1 cellular context compared by ENCODE assay signal in genomic region chr9:123360161-123361085, GRCh38.
TF ChIP-seq lines count a peak whose summit lies in the region.

No MANE protein-coding gene starts in this region.

TF ChIP-seq in HepG2, 621 proteins besides CTCF, POLR2A, EP300 and RAD21 (continued from another document and continues in another):
- TF ChIP-seq THRA (CRISPR knock-in tag; IDR thresholded peaks at IDR 0.05; ENCODE audit: borderline replicate concordance) (peak; percentile 89; the same call in 1 of the 2 replicates), ZNF775 (CRISPR knock-in tag; IDR thresholded peaks at IDR 0.05; ENCODE audit: borderline replicate concordance) (no peak), ATAD3A (CRISPR knock-in tag; IDR thresholded peaks at IDR 0.05) (no peak), ZKSCAN1 (IDR thresholded peaks at IDR 0.05; ENCODE audit: low read length) (no peak), ZNF331 (CRISPR knock-in tag; IDR thresholded peaks at IDR 0.05) (peak; percentile 50; the same call in 1 of the 2 replicates), ZNF768 (CRISPR knock-in tag; IDR thresholded peaks at IDR 0.05) (peak; percentile 48; the same call in 1 of the 2 replicates), CEBPG (CRISPR knock-in tag; IDR thresholded peaks at IDR 0.05) (no peak), HMGA1 (CRISPR knock-in tag; conservative IDR thresholded peaks at IDR 0.05) (no peak), ARNT2 (CRISPR knock-in tag; IDR thresholded peaks at IDR 0.05; ENCODE audit: low read depth) (no peak), GLMP (CRISPR knock-in tag; IDR thresholded peaks at IDR 0.05; ENCODE audit: borderline replicate concordance) (no peak), ZSCAN9 (CRISPR knock-in tag; IDR thresholded peaks at IDR 0.05; ENCODE audit: borderline replicate concordance) (no peak), ZNF883 (CRISPR knock-in tag; IDR thresholded peaks at IDR 0.05; ENCODE audit: not compliant biosample characterization) (no peak), ZNF260 (CRISPR knock-in tag; IDR thresholded peaks at IDR 0.05; ENCODE audit: borderline replicate concordance, low read depth) (no peak), ZNF205 (CRISPR knock-in tag; IDR thresholded peaks at IDR 0.05) (no peak), ZNF678 (CRISPR knock-in tag; IDR thresholded peaks at IDR 0.05) (no peak), DR1 (CRISPR knock-in tag; IDR thresholded peaks at IDR 0.05) (no peak), ZNF382 (CRISPR knock-in tag; IDR thresholded peaks at IDR 0.05; ENCODE audit: borderline replicate concordance) (no peak), KDM3A (CRISPR knock-in tag; IDR thresholded peaks at IDR 0.05; ENCODE audit: low read depth) (peak; percentile 58; the same call in 1 of the 2 replicates), ZNF605 (CRISPR knock-in tag; IDR thresholded peaks at IDR 0.05) (no peak), HOXA5 (CRISPR knock-in tag; IDR thresholded peaks at IDR 0.05) (no peak), PAXIP1 (CRISPR knock-in tag; conservative IDR thresholded peaks at IDR 0.05) (peak; percentile 86), KLF15 (CRISPR knock-in tag; IDR thresholded peaks at IDR 0.05; ENCODE audit: borderline replicate concordance) (no peak), ZNF766 (CRISPR knock-in tag; IDR thresholded peaks at IDR 0.05; ENCODE audit: borderline replicate concordance) (no peak), GMEB1 (CRISPR knock-in tag; IDR thresholded peaks at IDR 0.05; ENCODE audit: borderline replicate concordance) (no peak), ZNF557 (CRISPR knock-in tag; IDR thresholded peaks at IDR 0.05) (no peak), ZNF10 (CRISPR knock-in tag; IDR thresholded peaks at IDR 0.05; ENCODE audit: borderline replicate concordance, low read depth) (no peak), HBP1 (CRISPR knock-in tag; IDR thresholded peaks at IDR 0.05; ENCODE audit: low read depth) (no peak), PLRG1 (conservative IDR thresholded peaks at IDR 0.05) (no peak), ZFP36L2 (CRISPR knock-in tag; IDR thresholded peaks at IDR 0.05) (no peak), MED8 (CRISPR knock-in tag; IDR thresholded peaks at IDR 0.05; ENCODE audit: insufficient replicate concordance) (no peak), PAF1 (CRISPR knock-in tag; IDR thresholded peaks at IDR 0.05) (no peak), THAP8 (CRISPR knock-in tag; IDR thresholded peaks at IDR 0.05; ENCODE audit: borderline replicate concordance) (no peak), PRDM10 (CRISPR knock-in tag; IDR thresholded peaks at IDR 0.05; ENCODE audit: low read depth) (no peak), ZNF292 (CRISPR knock-in tag; IDR thresholded peaks at IDR 0.05; ENCODE audit: borderline replicate concordance, low read depth) (no peak), EED (CRISPR knock-in tag; IDR thresholded peaks at IDR 0.05) (no peak), ZNF569 (CRISPR knock-in tag; IDR thresholded peaks at IDR 0.05; ENCODE audit: borderline replicate concordance) (no peak)
- TF ChIP-seq, protein P1, sequence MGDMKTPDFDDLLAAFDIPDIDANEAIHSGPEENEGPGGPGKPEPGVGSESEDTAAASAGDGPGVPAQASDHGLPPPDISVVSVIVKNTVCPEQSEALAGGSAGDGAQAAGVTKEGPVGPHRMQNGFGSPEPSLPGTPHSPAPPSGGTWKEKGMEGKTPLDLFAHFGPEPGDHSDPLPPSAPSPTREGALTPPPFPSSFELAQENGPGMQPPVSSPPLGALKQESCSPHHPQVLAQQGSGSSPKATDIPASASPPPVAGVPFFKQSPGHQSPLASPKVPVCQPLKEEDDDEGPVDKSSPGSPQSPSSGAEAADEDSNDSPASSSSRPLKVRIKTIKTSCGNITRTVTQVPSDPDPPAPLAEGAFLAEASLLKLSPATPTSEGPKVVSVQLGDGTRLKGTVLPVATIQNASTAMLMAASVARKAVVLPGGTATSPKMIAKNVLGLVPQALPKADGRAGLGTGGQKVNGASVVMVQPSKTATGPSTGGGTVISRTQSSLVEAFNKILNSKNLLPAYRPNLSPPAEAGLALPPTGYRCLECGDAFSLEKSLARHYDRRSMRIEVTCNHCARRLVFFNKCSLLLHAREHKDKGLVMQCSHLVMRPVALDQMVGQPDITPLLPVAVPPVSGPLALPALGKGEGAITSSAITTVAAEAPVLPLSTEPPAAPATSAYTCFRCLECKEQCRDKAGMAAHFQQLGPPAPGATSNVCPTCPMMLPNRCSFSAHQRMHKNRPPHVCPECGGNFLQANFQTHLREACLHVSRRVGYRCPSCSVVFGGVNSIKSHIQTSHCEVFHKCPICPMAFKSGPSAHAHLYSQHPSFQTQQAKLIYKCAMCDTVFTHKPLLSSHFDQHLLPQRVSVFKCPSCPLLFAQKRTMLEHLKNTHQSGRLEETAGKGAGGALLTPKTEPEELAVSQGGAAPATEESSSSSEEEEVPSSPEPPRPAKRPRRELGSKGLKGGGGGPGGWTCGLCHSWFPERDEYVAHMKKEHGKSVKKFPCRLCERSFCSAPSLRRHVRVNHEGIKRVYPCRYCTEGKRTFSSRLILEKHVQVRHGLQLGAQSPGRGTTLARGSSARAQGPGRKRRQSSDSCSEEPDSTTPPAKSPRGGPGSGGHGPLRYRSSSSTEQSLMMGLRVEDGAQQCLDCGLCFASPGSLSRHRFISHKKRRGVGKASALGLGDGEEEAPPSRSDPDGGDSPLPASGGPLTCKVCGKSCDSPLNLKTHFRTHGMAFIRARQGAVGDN (CRISPR knock-in tag; IDR thresholded peaks at IDR 0.05), result peak; percentile 59
- TF ChIP-seq, protein P2, sequence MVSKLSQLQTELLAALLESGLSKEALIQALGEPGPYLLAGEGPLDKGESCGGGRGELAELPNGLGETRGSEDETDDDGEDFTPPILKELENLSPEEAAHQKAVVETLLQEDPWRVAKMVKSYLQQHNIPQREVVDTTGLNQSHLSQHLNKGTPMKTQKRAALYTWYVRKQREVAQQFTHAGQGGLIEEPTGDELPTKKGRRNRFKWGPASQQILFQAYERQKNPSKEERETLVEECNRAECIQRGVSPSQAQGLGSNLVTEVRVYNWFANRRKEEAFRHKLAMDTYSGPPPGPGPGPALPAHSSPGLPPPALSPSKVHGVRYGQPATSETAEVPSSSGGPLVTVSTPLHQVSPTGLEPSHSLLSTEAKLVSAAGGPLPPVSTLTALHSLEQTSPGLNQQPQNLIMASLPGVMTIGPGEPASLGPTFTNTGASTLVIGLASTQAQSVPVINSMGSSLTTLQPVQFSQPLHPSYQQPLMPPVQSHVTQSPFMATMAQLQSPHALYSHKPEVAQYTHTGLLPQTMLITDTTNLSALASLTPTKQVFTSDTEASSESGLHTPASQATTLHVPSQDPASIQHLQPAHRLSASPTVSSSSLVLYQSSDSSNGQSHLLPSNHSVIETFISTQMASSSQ (IDR thresholded peaks at IDR 0.05; ENCODE audit: low read depth), result no peak
- TF ChIP-seq, protein P2 (CRISPR knock-in tag; IDR thresholded peaks at IDR 0.05; ENCODE audit: borderline replicate concordance), result no peak
